17 cellular contexts compared by ENCODE assay signal in genomic region chr17:16384557-16384956, GRCh38. TPM values are rescaled to one million over a fixed set of nuclear protein-coding genes. Genes with fewer than 3 reads are reported as not detected.
A peak's percentile ranks its signal among the peaks of the same experiment; 100 is the strongest.
DNase-seq lines count a peak whose midpoint lies in the region; ATAC-seq and TF ChIP-seq lines count a peak whose summit lies in the region.
"Had no signal": no experiment of that assay in that cellular context is flagged by ENCODE, and none has a peak within 500 bp of the region (broad histone marks: within the 10 kb centered on the region; RNA-seq: fewer than 3 reads in every experiment).

No MANE protein-coding gene starts in this region.

- no peak overlapping the region for H3K23ac ChIP-seq in trophoblast cell (ENCODE audit: low read length)

- peak overlapping the region; percentile 91 for H3K4me3 Mint-ChIP-seq in activated naive CD8-positive, alpha-beta T cell
- no peak overlapping the region for H3K4me3 Mint-ChIP-seq in activated naive CD8-positive, alpha-beta T cell treated with anti-CD3 and anti-CD28 coated beads for 36 hours
- no peak overlapping the region for H3K4me3 Mint-ChIP-seq in WTC11

- no peaks in the 10 kb centered on the region for H3K36me3 ChIP-seq in mucosa of descending colon (ENCODE audit: low read depth)
- peaks cover 0 to 25% (median 19%) of the 10 kb centered on the region in 9 donors for H3K36me3 ChIP-seq in heart left ventricle
- peaks cover 13 to 21% of the 10 kb centered on the region in 2 experiments for H3K36me3 ChIP-seq in trophoblast cell (ENCODE audit: control insufficient read depth in 1 of 2, insufficient read depth in 2 of 2, low read length in 2 of 2)
- H3K36me3 ChIP-seq: HAP-1 had no signal

- H3K18ac ChIP-seq in trophoblast cell (ENCODE audit: low read length) = no peak overlapping the region

- no peak overlapping the region for H3K9ac ChIP-seq in trophoblast cell (ENCODE audit: low read length)

- H3K27ac Mint-ChIP-seq in activated naive CD8-positive, alpha-beta T cell = peak overlapping the region; percentile 78
- no peak overlapping the region for H3K27ac Mint-ChIP-seq in activated naive CD8-positive, alpha-beta T cell treated with anti-CD3 and anti-CD28 coated beads for 36 hours
- H3K27ac Mint-ChIP-seq in WTC11 = peak overlapping the region; percentile 32

- peaks cover 18% of the 10 kb centered on the region for H3K4me1 ChIP-seq in mucosa of descending colon (ENCODE audit: low read depth)
- H3K4me1 ChIP-seq in heart left ventricle = peaks cover 10 to 40% (median 28%) of the 10 kb centered on the region in 12 donors
- peaks cover 7 to 11% of the 10 kb centered on the region in 2 experiments for H3K4me1 ChIP-seq in trophoblast cell (ENCODE audit: control insufficient read depth in 1 of 2, insufficient read depth in 2 of 2, low read length in 2 of 2)
- H3K4me1 ChIP-seq: HAP-1 had no signal

- no peak overlapping the region for H2BK120ac ChIP-seq in trophoblast cell (ENCODE audit: insufficient read depth, low read length, poor library complexity)

- H3K27me3 ChIP-seq in heart left ventricle (no peaks in the 10 kb centered on the region), trophoblast cell (ENCODE audit: insufficient read depth, low read length) (no peaks in the 10 kb centered on the region)
- H3K27me3 ChIP-seq: adrenal gland had no signal

- no peak overlapping the region for H3K4me2 ChIP-seq in trophoblast cell (ENCODE audit: low read length)

- H3K79me1 ChIP-seq in trophoblast cell (ENCODE audit: low read length) = peaks cover 16% of the 10 kb centered on the region

- peaks cover 7% of the 10 kb centered on the region for H3K79me2 ChIP-seq in trophoblast cell (ENCODE audit: control insufficient read depth, insufficient read depth, low read length, poor library complexity)

- no peak overlapping the region for H2BK5ac ChIP-seq in trophoblast cell (ENCODE audit: low read depth, low read length, poor library complexity)

- POLR2A ChIA-PET in WTC11 (lab: Charles Lee) = no interaction called here

- H3K4ac ChIP-seq in trophoblast cell (ENCODE audit: low read depth, low read length) = no peak overlapping the region

- H3K4me3 ChIP-seq in mucosa of descending colon (no peak overlapping the region), heart left ventricle (no peak overlapping the region), trophoblast cell (ENCODE audit: low read depth, low read length) (no peak overlapping the region)
- H3K4me3 ChIP-seq: adrenal gland, HAP-1 had no signal

- H3K36me3 Mint-ChIP-seq in activated naive CD8-positive, alpha-beta T cell = peaks cover 15% of the 10 kb centered on the region
- peaks cover 33% of the 10 kb centered on the region for H3K36me3 Mint-ChIP-seq in activated naive CD8-positive, alpha-beta T cell treated with anti-CD3 and anti-CD28 coated beads for 36 hours
- H3K36me3 Mint-ChIP-seq in WTC11 = peaks cover 28% of the 10 kb centered on the region

- DNase-seq in activated naive CD8-positive, alpha-beta T cell treated with anti-CD3 and anti-CD28 coated beads for 36 hours = no peak
- DNase-seq in WTC11 (ENCODE audit: low spot score) (no peak), mucosa of descending colon (no peak), NCI-H187 (lab: John Stamatoyannopoulos, UW) (no peak), heart left ventricle (no peak), trophoblast cell (no peak)
- DNase-seq: activated CD4-positive, CD25-positive, alpha-beta regulatory T cell treated with anti-CD3 and anti-CD28 coated beads, Interleukin-2, amount 50 U/mL, for 72 hours; adrenal gland; GF-D8; Kasumi-1; NCI-H1417; stimulated activated CD4-positive, alpha-beta T cell treated with anti-CD3 and anti-CD28 coated beads, Interleukin-12 subunit alpha, Interleukin-12 subunit beta, amount 100 ng/mL, for 4 hours; stimulated activated naive CD4-positive, alpha-beta T cell had no signal

- H3K9me3 Mint-ChIP-seq in activated naive CD8-positive, alpha-beta T cell (ENCODE audit: low read depth) = no peaks in the 10 kb centered on the region
- no peaks in the 10 kb centered on the region for H3K9me3 Mint-ChIP-seq in activated naive CD8-positive, alpha-beta T cell treated with anti-CD3 and anti-CD28 coated beads for 36 hours
- H3K9me3 Mint-ChIP-seq in WTC11 = no peaks in the 10 kb centered on the region

- H3K27ac ChIP-seq in heart left ventricle = no peak overlapping the region
- no peak overlapping the region for H3K27ac ChIP-seq in trophoblast cell (ENCODE audit: low read depth, low read length)

- ATAC-seq in WTC11 (no peak), mucosa of descending colon (peak; percentile 5), HG03354 (IDR thresholded peaks at IDR 0.05; ENCODE audit: poor library complexity, severe bottlenecking, unreplicated experiment) (no peak), heart left ventricle (no peak)
- ATAC-seq: Right ventricle myocardium inferior had no signal

- intact Hi-C loops in mucosa of descending colon (cut with DNase I, micrococcal nuclease) (no loop called here), heart left ventricle (cut with DNase I) (loop anchor here in 5 of 10 donors (5.0 to 10.0 kb wide), 3 partner anchors 33 to 60 kb away; partner anchors contain the start of gene TRPV2 (in 2 of the 5))

- no peak overlapping the region for H4K91ac ChIP-seq in trophoblast cell (ENCODE audit: low read depth, low read length)

- H3K4me1 Mint-ChIP-seq in activated naive CD8-positive, alpha-beta T cell (ENCODE audit: low read depth) = peaks cover 43% of the 10 kb centered on the region
- peaks cover 43% of the 10 kb centered on the region for H3K4me1 Mint-ChIP-seq in activated naive CD8-positive, alpha-beta T cell treated with anti-CD3 and anti-CD28 coated beads for 36 hours
- peaks cover 30% of the 10 kb centered on the region for H3K4me1 Mint-ChIP-seq in WTC11

- H4K12ac ChIP-seq in trophoblast cell (ENCODE audit: low read depth, low read length) = no peak overlapping the region

- TF ChIP-seq CTCF in WTC11 (IDR thresholded peaks at IDR 0.05) (no peak), mucosa of descending colon (IDR thresholded peaks at IDR 0.05) (no peak), heart left ventricle (IDR thresholded peaks at IDR 0.05) (no peak)

- H2AFZ ChIP-seq in trophoblast cell (ENCODE audit: insufficient read depth, low read length, poor library complexity) = no peak overlapping the region

- H3K27me3 Mint-ChIP-seq in activated naive CD8-positive, alpha-beta T cell = peaks cover 2% of the 10 kb centered on the region
- peaks cover 10% of the 10 kb centered on the region for H3K27me3 Mint-ChIP-seq in activated naive CD8-positive, alpha-beta T cell treated with anti-CD3 and anti-CD28 coated beads for 36 hours
- H3K27me3 Mint-ChIP-seq in WTC11 (ENCODE audit: low read depth) = no peaks in the 10 kb centered on the region; the same call in 1 of the 2 replicates

- no peak overlapping the region for H2AK5ac ChIP-seq in trophoblast cell (ENCODE audit: low read length)

- CTCF ChIA-PET in WTC11 (lab: Charles Lee) = interaction anchor here (1.1 to 2.1 kb wide), 2 partner anchors 21 to 43 kb away, joined by 3 to 25 read pairs; no protein-coding TSS in a partner anchor

- TF ChIP-seq POLR2A in heart left ventricle (IDR thresholded peaks at IDR 0.05) = no peak

- H3K9me3 ChIP-seq in mucosa of descending colon (no peaks in the 10 kb centered on the region), heart left ventricle (no peaks in the 10 kb centered on the region), trophoblast cell (ENCODE audit: insufficient read depth, low read depth, low read length) (no peaks in the 10 kb centered on the region)
- H3K9me3 ChIP-seq: adrenal gland, HAP-1 had no signal

- H2BK12ac ChIP-seq in trophoblast cell (ENCODE audit: low read length) = no peak overlapping the region

- no peak overlapping the region for H3K14ac ChIP-seq in trophoblast cell (ENCODE audit: low read length)

- WGBS in heart left ventricle, 4 donors = 79 to 83% (median 80%) methylated on average over 5 of the region's 5 CpGs
- no CpG with 5 or more reads among the region's 5 CpGs for WGBS in trophoblast cell (ENCODE audit: extremely low coverage, insufficient coverage, insufficient read length)

- H4K8ac ChIP-seq in trophoblast cell (ENCODE audit: low read depth, low read length) = no peak overlapping the region

TF ChIP-seq in WTC11, 78 proteins besides CTCF, POLR2A, EP300 and RAD21 (continues in another document):
- TF ChIP-seq SP1 (CRISPR knock-in tag; conservative IDR thresholded peaks at IDR 0.05) (no peak), NR2C2 (CRISPR knock-in tag; IDR thresholded peaks at IDR 0.05) (no peak)

RNA-seq across cellular contexts. Expression of gene UBB, which starts 3.7 kb away (rescaled TPM):
- 1,000 to 10,000 TPM; 1,498 to 1,547 TPM for total RNA-seq in activated naive CD8-positive, alpha-beta T cell treated with anti-CD3 and anti-CD28 coated beads for 36 hours
- total RNA-seq in WTC11 (2021) = 1,216 to 1,403 TPM (median 1,352 TPM) in 3 replicates
- total RNA-seq in mucosa of descending colon = 1,000 to 10,000 TPM; 1,560 to 1,757 (median 1,606) TPM
- 1,000 to 10,000 TPM in 8 of 9 donors, 100 to 1,000 TPM in 1; 665 to 2,180 (median 1,547) TPM for total RNA-seq in heart left ventricle
- polyA plus RNA-seq in heart left ventricle = 1,000 to 10,000 TPM in 1 of 2 donors, 100 to 1,000 TPM in 1; 932 to 1,006 TPM
- polyA plus RNA-seq in trophoblast cell (2013) = 2,269 and 2,298 TPM in 2 replicates

RNA-seq across cellular contexts. Expression of gene TRPV2, which starts 30.8 kb away (rescaled TPM):
- total RNA-seq in activated naive CD8-positive, alpha-beta T cell treated with anti-CD3 and anti-CD28 coated beads for 36 hours = 10 to 100 TPM; 34.4 to 40.2 TPM
- total RNA-seq in WTC11 (2021) (3.5 to 4.9 TPM (median 4.3 TPM) in 3 replicates), mucosa of descending colon (10 to 100 TPM in 2 of 3 donors, 1 to 10 TPM in 1; 4.8 to 15.2 (median 13.3) TPM), heart left ventricle (10 to 100 TPM in 5 of 9 donors, 1 to 10 TPM in 4; 5.8 to 43.5 (median 11.5) TPM)
- polyA plus RNA-seq in heart left ventricle = 1 to 10 TPM; 5.2 to 8.6 TPM
- 202 and 233 TPM in 2 replicates for polyA plus RNA-seq in trophoblast cell (2013)

RNA-seq across cellular contexts. Expression of gene CENPV, which starts 31.3 kb away (rescaled TPM):
- 100 to 1,000 TPM; 145 to 154 TPM for total RNA-seq in activated naive CD8-positive, alpha-beta T cell treated with anti-CD3 and anti-CD28 coated beads for 36 hours
- total RNA-seq in WTC11 (2021) (151 to 152 TPM (median 151 TPM) in 3 replicates), mucosa of descending colon (10 to 100 TPM; 26.9 to 91.5 (median 50.1) TPM), heart left ventricle (10 to 100 TPM in 8 of 9 donors, 1 to 10 TPM in 1; 9.7 to 15.0 (median 11.5) TPM)
- 10 to 100 TPM in 1 of 2 donors, 1 to 10 TPM in 1; 9.1 to 18.7 TPM for polyA plus RNA-seq in heart left ventricle
- 14.4 and 14.8 TPM in 2 replicates for polyA plus RNA-seq in trophoblast cell (2013)
